12 cellular contexts compared by ENCODE assay signal in the genomic region with DNA sequence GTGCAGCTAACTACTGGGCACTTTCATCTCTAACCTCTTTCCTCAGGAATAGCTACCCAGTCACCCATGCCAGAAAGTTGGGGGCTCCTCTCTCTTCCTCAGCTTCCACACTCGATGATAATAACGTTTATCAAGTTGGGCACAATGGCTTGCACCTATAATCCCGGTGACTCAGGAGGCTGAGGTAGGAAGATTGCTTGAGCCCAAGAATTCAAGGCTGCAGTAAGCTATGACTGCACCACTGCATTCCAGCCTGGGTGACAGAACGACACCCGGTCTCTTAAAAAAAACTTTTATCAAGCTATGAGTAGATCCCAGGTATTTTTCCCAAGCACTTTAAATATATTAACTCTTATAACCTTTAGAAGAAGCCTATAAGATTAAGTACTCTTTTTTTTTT. TPM values are rescaled to one million over a fixed set of nuclear protein-coding genes. Genes with fewer than 3 reads are reported as not detected.
DNase-seq lines count a peak whose midpoint lies in the region; ATAC-seq, FAIRE-seq and TF ChIP-seq lines count a peak whose summit lies in the region.
"Had no signal": no experiment of that assay in that cellular context is flagged by ENCODE, and none has a peak within 500 bp of the region (broad histone marks: within the 10 kb centered on the region; RNA-seq: fewer than 3 reads in every experiment).

No MANE protein-coding gene starts in this region.

- no peak for TF ChIP-seq POLR2A in adrenal gland (IDR thresholded peaks at IDR 0.05)
- TF ChIP-seq POLR2A in GM12891 (IDR thresholded peaks at IDR 0.05; ENCODE audit: low read depth, low read length), result no peak

- peaks cover 2% of the 10 kb centered on the region for H3K27me3 Mint-ChIP-seq in GM23338 (ENCODE audit: insufficient read depth, low read depth, poor library complexity)
- H3K27me3 Mint-ChIP-seq in natural killer cell (ENCODE audit: low read depth in 2 of 2), result peaks cover 0 to 3% of the 10 kb centered on the region in 2 donors

- H3K27me3 ChIP-seq in BLaER1 (peaks cover 7% of the 10 kb centered on the region; the same call in 1 of the 2 replicates), GM23338 (ENCODE audit: insufficient read depth) (no peaks in the 10 kb centered on the region), adrenal gland (no peaks in the 10 kb centered on the region)

- no peak overlapping the region for H3K27ac ChIP-seq in BLaER1
- H3K27ac ChIP-seq in GM23338 (ENCODE audit: low read depth), result 0 out of 2 replicates have a peak overlapping the region, but pooled peaks have one; percentile 63
- H3K27ac ChIP-seq in adrenal gland, result no peak overlapping the region

- no peaks in the 10 kb centered on the region for H3K9me2 ChIP-seq in GM23338 (ENCODE audit: insufficient read depth)

- peaks cover 17% of the 10 kb centered on the region for H3K4me1 Mint-ChIP-seq in GM23338
- H3K4me1 Mint-ChIP-seq in natural killer cell, result peaks cover 64 to 68% of the 10 kb centered on the region in 2 donors

- ATAC-seq in GM23338 (no peak), natural killer cell (no peak), GM19324 (IDR thresholded peaks at IDR 0.05; ENCODE audit: low FRiP score, unreplicated experiment) (no peak)

- H3K27ac Mint-ChIP-seq in GM23338 (no peak overlapping the region), natural killer cell (peak overlapping the region; percentile 82 to 92)

- no peak overlapping the region; the same call in 1 of the 2 replicates for H3K9ac ChIP-seq in BLaER1

- no peak for FAIRE-seq in GM12891 (lab: Jason Lieb, UNC)

- DNase-seq in GM23338 (ENCODE audit: low spot score) (no peak), adrenal gland (peak in 5 of 7 donors; percentile 40 to 60 (median 51)), natural killer cell (no peak), GM12891 (ENCODE audit: insufficient read length, low spot score) (no peak), NCI-H2196 treated with DMSO at 0.1 percent for 48 hours (lab: John Stamatoyannopoulos, UW; ENCODE audit: unreplicated experiment) (no peak), NCI-H446 (lab: John Stamatoyannopoulos, UW) (no peak)
- DNase-seq: activated effector memory CD4-positive, alpha-beta T cell treated with Interleukin-2 at 50 U/mL for 16 hours; NCI-H774; stimulated activated CD4-positive, alpha-beta T cell treated with anti-CD3 and anti-CD28 coated beads, Interleukin-12 subunit alpha, Interleukin-12 subunit beta, amount 100 ng/mL, for 4 hours; stimulated activated CD8-positive, alpha-beta memory T cell treated with anti-CD3 and anti-CD28 coated beads, Interleukin-4, amount 100 ng/mL, for 48 hours had no signal

- H4K20me1 ChIP-seq in BLaER1, result peaks cover 67% of the 10 kb centered on the region
- peaks cover 30% of the 10 kb centered on the region for H4K20me1 ChIP-seq in GM23338 (replicated peaks; ENCODE audit: insufficient read depth)

- H3K4me3 Mint-ChIP-seq in GM23338 (no peak overlapping the region), natural killer cell (peak overlapping the region; percentile 97)

- H3K79me2 ChIP-seq in GM23338 (replicated peaks; ENCODE audit: insufficient read depth), result peaks cover 62% of the 10 kb centered on the region

- intact Hi-C loops in adrenal gland (cut with DNase I) (no loop called here), natural killer cell (cut with micrococcal nuclease) (loop anchor here (5.0 kb wide), 1 partner anchor 47 kb away; no protein-coding TSS in a partner anchor)

- H3K4me3 ChIP-seq in BLaER1 (no peak overlapping the region), GM23338 (peak overlapping the region; percentile 96; the same call in 1 of the 2 replicates), adrenal gland (no peak overlapping the region)

- H3K36me3 Mint-ChIP-seq in GM23338 (ENCODE audit: low read depth) (peaks cover 42% of the 10 kb centered on the region), natural killer cell (no peaks in the 10 kb centered on the region)

- H3K9me3 ChIP-seq in BLaER1, result no peaks in the 10 kb centered on the region
- no peaks in the 10 kb centered on the region for H3K9me3 ChIP-seq in adrenal gland (replicated peaks in 1 of 3)

- H2AFZ ChIP-seq in GM23338, result no peak overlapping the region

- no peaks in the 10 kb centered on the region for H3K9me3 Mint-ChIP-seq in GM23338
- H3K9me3 Mint-ChIP-seq in natural killer cell, result no peaks in the 10 kb centered on the region

- H3K4me2 ChIP-seq in BLaER1, result peak overlapping the region; percentile 92
- H3K4me2 ChIP-seq in GM23338, result peak overlapping the region; percentile 90; the same call in 1 of the 2 replicates

- 40 to 46% (median 44%) methylated on average over 5 of the region's 5 CpGs for WGBS in adrenal gland, 4 donors

- 0 out of 2 replicates have a peak, but pooled peaks cover 8% of the 10 kb centered on the region for H3F3A ChIP-seq in GM23338 (replicated peaks; ENCODE audit: low read depth)

- no peak for TF ChIP-seq CTCF in GM23338 (conservative IDR thresholded peaks at IDR 0.05; ENCODE audit: low read depth in 2 of 2)
- TF ChIP-seq CTCF in adrenal gland (IDR thresholded peaks at IDR 0.05), result no peak
- no peak for TF ChIP-seq CTCF in natural killer cell (IDR thresholded peaks at IDR 0.05)

- H3K4me1 ChIP-seq in BLaER1, result peaks cover 39% of the 10 kb centered on the region
- peaks cover 16% of the 10 kb centered on the region; the same call in 1 of the 2 replicates for H3K4me1 ChIP-seq in GM23338 (ENCODE audit: insufficient read depth)
- H3K4me1 ChIP-seq in adrenal gland (replicated peaks in 1 of 2), result peaks cover 24 to 48% of the 10 kb centered on the region in 2 donors

- H3K36me3 ChIP-seq in BLaER1 (peaks cover 49% of the 10 kb centered on the region), GM23338 (ENCODE audit: insufficient read depth) (peaks cover 21% of the 10 kb centered on the region), adrenal gland (replicated peaks in 1 of 2) (peaks cover 0 to 29% of the 10 kb centered on the region in 2 donors)

TF ChIP-seq in GM23338, 12 proteins besides CTCF, POLR2A, EP300 and RAD21 (continues in another document):
- TF ChIP-seq EZH2 (IDR thresholded peaks at IDR 0.05; ENCODE audit: low read depth, unreplicated experiment), result no peak
- TF ChIP-seq ZNF331 (CRISPR knock-in tag; IDR thresholded peaks at IDR 0.05; ENCODE audit: low read depth), result no peak
- TF ChIP-seq NANOG (IDR thresholded peaks at IDR 0.05; ENCODE audit: borderline replicate concordance), result no peak
- no peak for TF ChIP-seq EZH2phosphoT487 (IDR thresholded peaks at IDR 0.05; ENCODE audit: unreplicated experiment)
- TF ChIP-seq STAT1 (IDR thresholded peaks at IDR 0.05; ENCODE audit: unreplicated experiment), result no peak

TF ChIP-seq in GM12891, 5 proteins besides CTCF, POLR2A, EP300 and RAD21:
- TF ChIP-seq SPI1 (IDR thresholded peaks at IDR 0.05; ENCODE audit: low read depth, low read length) (no peak), PAX5 (IDR thresholded peaks at IDR 0.05; ENCODE audit: insufficient read depth, low read length, severe bottlenecking) (no peak), POU2F2 (IDR thresholded peaks at IDR 0.05; ENCODE audit: low read depth, low read length) (no peak), TAF1 (IDR thresholded peaks at IDR 0.05; ENCODE audit: low read depth, low read length) (no peak), POLR2AphosphoS5 (IDR thresholded peaks at IDR 0.05; ENCODE audit: low read depth, low read length) (no peak)

RNA-seq across cellular contexts. Expression of a gene that starts 2.0 kb away (rescaled TPM):
- 108 and 170 TPM in 2 replicates for total RNA-seq in GM23338 (2014; rRNA removed; shearing (Covaris generic))
- 93.4 and 107 TPM in 2 replicates for polyA plus RNA-seq in GM23338 (2016; fragmentation: Nextera tagmentation; extraction: Ambion mirVana)
- total RNA-seq in adrenal gland, result 100 to 1,000 TPM in 6 of 8 donors, 10 to 100 TPM in 2; 38.0 to 212 (median 157) TPM
- 10 to 100 TPM; 15.7 to 69.6 (median 24.1) TPM for polyA plus RNA-seq in adrenal gland
- 100 to 1,000 TPM; 309 to 340 (median 319) TPM for total RNA-seq in natural killer cell
- 69.6 TPM for polyA plus RNA-seq in GM12891 (2012; ENCODE audit: low read depth, missing spikeins)

RNA-seq across cellular contexts. Expression of a gene that starts 2.2 kb away (rescaled TPM):
- total RNA-seq in GM23338 (2014; rRNA removed; shearing (Covaris generic)), result 6.9 and 7.9 TPM in 2 replicates
- polyA plus RNA-seq in GM23338 (2016; fragmentation: Nextera tagmentation; extraction: Ambion mirVana) (3.7 and 3.8 TPM in 2 replicates), adrenal gland (1 to 10 TPM in 2 of 3 donors, under 1 TPM in 1; 0.75 to 5.3 (median 3.7) TPM)
- total RNA-seq in adrenal gland (1 to 10 TPM in 7 of 8 donors, under 1 TPM in 1; 0.48 to 9.9 (median 2.8) TPM), natural killer cell (1 to 10 TPM; 7.7 to 9.7 (median 8.4) TPM)
- 0.69 TPM for polyA plus RNA-seq in GM12891 (2012; ENCODE audit: low read depth, missing spikeins)

RNA-seq across cellular contexts. Expression of a gene that starts 27.9 kb away (rescaled TPM):
- 6.0 and 8.8 TPM in 2 replicates for total RNA-seq in GM23338 (2014; rRNA removed; shearing (Covaris generic))
- polyA plus RNA-seq in GM23338 (2016; fragmentation: Nextera tagmentation; extraction: Ambion mirVana) (3.3 and 4.2 TPM in 2 replicates), adrenal gland (10 to 100 TPM; 11.7 to 23.2 (median 14.2) TPM)
- total RNA-seq in adrenal gland (10 to 100 TPM; 22.0 to 55.0 (median 31.8) TPM), natural killer cell (10 to 100 TPM; 38.9 to 48.0 (median 47.9) TPM)
- 12.7 TPM for polyA plus RNA-seq in GM12891 (2012; ENCODE audit: low read depth, missing spikeins)

RNA-seq across cellular contexts. Expression of a gene that starts 32.6 kb away (rescaled TPM):
- total RNA-seq in GM23338 (2014; rRNA removed; shearing (Covaris generic)), result 12.4 and 13.9 TPM in 2 replicates
- 1.8 and 3.3 TPM in 2 replicates for polyA plus RNA-seq in GM23338 (2016; fragmentation: Nextera tagmentation; extraction: Ambion mirVana)
- 10 to 100 TPM in 5 of 8 donors, 1 to 10 TPM in 3; 8.8 to 20.1 (median 12.1) TPM for total RNA-seq in adrenal gland
- polyA plus RNA-seq in adrenal gland, result 10 to 100 TPM in 2 of 3 donors, 1 to 10 TPM in 1; 2.0 to 17.4 (median 17.1) TPM
- total RNA-seq in natural killer cell, result 1 to 10 TPM; 7.5 to 9.8 (median 9.5) TPM
- 4.6 TPM for polyA plus RNA-seq in GM12891 (2012; ENCODE audit: low read depth, missing spikeins)

RNA-seq across cellular contexts. Expression of a gene that starts 42.2 kb away (rescaled TPM):
- total RNA-seq in GM23338 (2014; rRNA removed; shearing (Covaris generic)), result 2.1 and 4.2 TPM in 2 replicates
- polyA plus RNA-seq in GM23338 (2016; fragmentation: Nextera tagmentation; extraction: Ambion mirVana) (2.2 and 2.5 TPM in 2 replicates), adrenal gland (1 to 10 TPM in 2 of 3 donors, under 1 TPM in 1; 0.99 to 3.1 (median 2.1) TPM)
- total RNA-seq in adrenal gland (1 to 10 TPM; 2.3 to 7.7 (median 5.0) TPM), natural killer cell (1 to 10 TPM in 2 of 3 donors, under 1 TPM in 1; 0.71 to 6.6 (median 2.7) TPM)
- 0.46 TPM for polyA plus RNA-seq in GM12891 (2012; ENCODE audit: low read depth, missing spikeins)

Comparison
In these comparisons a context has a peak if more than half of its experiments do, and no peak if none do; other contexts are left out.
1. DNase-seq: peak in adrenal gland (5 of 7); none in GM23338 (single experiment), natural killer cell (single experiment), GM12891 (single experiment), NCI-H2196 treated with DMSO at 0.1 percent for 48 hours (single experiment) and NCI-H446 (0 of 2).